In genomic region chr17:56965681-56966080, GRCh38 we compare ENCODE assay signal across 5 cellular contexts. TPM values are rescaled to one million over a fixed set of nuclear protein-coding genes. Genes with fewer than 3 reads are reported as not detected.
A peak's percentile ranks its signal among the peaks of the same experiment; 100 is the strongest.
DNase-seq lines count a peak whose midpoint lies in the region; ATAC-seq and TF ChIP-seq lines count a peak whose summit lies in the region.
"Not testable (repeated sequence)": the region's sequence is repeated elsewhere in the genome, so short reads cannot be mapped to it uniquely, and the experiment has no call there.

No MANE protein-coding gene starts in this region.

- not testable (repeated sequence) for H4K20me1 ChIP-seq in GM23338 (replicated peaks; ENCODE audit: insufficient read depth)

- H3K27ac Mint-ChIP-seq in GM23338: not testable (repeated sequence)
- H3K27ac Mint-ChIP-seq in nephron: peak overlapping the region; percentile 20 to 87 (median 25)
- H3K27ac Mint-ChIP-seq in progenitor cell of endocrine pancreas: peak overlapping the region; percentile 97

- H3F3A ChIP-seq in GM23338 (replicated peaks; ENCODE audit: low read depth): not testable (repeated sequence)

- not testable (repeated sequence) for H3K79me2 ChIP-seq in GM23338 (replicated peaks; ENCODE audit: insufficient read depth)

- not testable (repeated sequence) for H3K27ac ChIP-seq in GM23338 (ENCODE audit: low read depth); colonic mucosa

- H3K36me3 ChIP-seq in GM23338 (ENCODE audit: insufficient read depth); colonic mucosa: not testable (repeated sequence)

- H3K9me3 Mint-ChIP-seq in GM23338; nephron; progenitor cell of endocrine pancreas (ENCODE audit: low read depth): not testable (repeated sequence)

- not testable (repeated sequence) for H3K27me3 ChIP-seq in GM23338 (ENCODE audit: insufficient read depth); colonic mucosa

- not testable (repeated sequence) for TF ChIP-seq CTCF in GM23338 (conservative IDR thresholded peaks at IDR 0.05; ENCODE audit: low read depth in 2 of 2); colonic mucosa (IDR thresholded peaks at IDR 0.05); nephron (IDR thresholded peaks at IDR 0.05; ENCODE audit: unreplicated experiment in 3 of 3); progenitor cell of endocrine pancreas (IDR thresholded peaks at IDR 0.05; ENCODE audit: unreplicated experiment)

- intact Hi-C loops in colonic mucosa (cut with DNase I): not testable (repeated sequence)

- peak overlapping the region; percentile 83 for H2AFZ ChIP-seq in GM23338

- H3K27me3 Mint-ChIP-seq in GM23338 (ENCODE audit: insufficient read depth, low read depth, poor library complexity); nephron (ENCODE audit: low read depth); progenitor cell of endocrine pancreas: not testable (repeated sequence)

- not testable (repeated sequence) for H3K36me3 Mint-ChIP-seq in GM23338 (ENCODE audit: low read depth); nephron (ENCODE audit: low read depth); progenitor cell of endocrine pancreas (ENCODE audit: insufficient read depth)

- DNase-seq in GM23338 (ENCODE audit: low spot score): not testable (repeated sequence)
- peak; percentile 65 for DNase-seq in colonic mucosa
- DNase-seq in left kidney (ENCODE audit: low read depth, low spot score): peak; percentile 9
- peak; percentile 31 for DNase-seq in progenitor cell of endocrine pancreas (ENCODE audit: low spot score, unreplicated experiment)

- ATAC-seq in GM23338: not testable (repeated sequence)

- not testable (repeated sequence) for H3K9ac ChIP-seq in colonic mucosa (ENCODE audit: low read depth in 2 of 2, low read length in 2 of 2)

- H3K9me2 ChIP-seq in GM23338 (ENCODE audit: insufficient read depth): not testable (repeated sequence)

- not testable (repeated sequence) for H3K4me2 ChIP-seq in GM23338

- not testable (repeated sequence) for H3K4me1 ChIP-seq in GM23338 (ENCODE audit: insufficient read depth); colonic mucosa

- not testable (repeated sequence) for H3K4me3 ChIP-seq in GM23338, colonic mucosa

- H3K4me3 Mint-ChIP-seq in GM23338, nephron: not testable (repeated sequence)
- peak overlapping the region; percentile 60 for H3K4me3 Mint-ChIP-seq in progenitor cell of endocrine pancreas (ENCODE audit: low read depth)

- H3K9me3 ChIP-seq in colonic mucosa: not testable (repeated sequence)

- not testable (repeated sequence) for H3K4me1 Mint-ChIP-seq in GM23338, nephron
- H3K4me1 Mint-ChIP-seq in progenitor cell of endocrine pancreas (ENCODE audit: low read depth): peaks cover 22% of the 10 kb centered on the region

RNA-seq across cellular contexts. Expression of gene COIL, which starts 4.8 kb away (rescaled TPM):
- total RNA-seq in GM23338 (2014; rRNA removed; shearing (Covaris generic)): 18.5 and 23.7 TPM in 2 replicates
- 32.0 and 32.2 TPM in 2 replicates for polyA plus RNA-seq in GM23338 (2016; fragmentation: Nextera tagmentation; extraction: Ambion mirVana)
- total RNA-seq in colonic mucosa (10 to 100 TPM; 14.1 to 14.8 TPM), progenitor cell of endocrine pancreas (26.7 and 29.8 TPM in 2 replicates)

RNA-seq across cellular contexts. Expression of gene SCPEP1, which starts 12.2 kb away (rescaled TPM):
- total RNA-seq in GM23338 (2014; rRNA removed; shearing (Covaris generic)): 52.1 and 55.0 TPM in 2 replicates
- 46.6 and 52.6 TPM in 2 replicates for polyA plus RNA-seq in GM23338 (2016; fragmentation: Nextera tagmentation; extraction: Ambion mirVana)
- total RNA-seq in colonic mucosa (10 to 100 TPM; 13.7 to 22.9 TPM), progenitor cell of endocrine pancreas (48.3 and 51.7 TPM in 2 replicates)

RNA-seq across cellular contexts. Expression of gene TRIM25, which starts 51.8 kb away (rescaled TPM):
- total RNA-seq in GM23338 (2014; rRNA removed; shearing (Covaris generic)): 24.7 and 36.2 TPM in 2 replicates
- 19.6 and 20.7 TPM in 2 replicates for polyA plus RNA-seq in GM23338 (2016; fragmentation: Nextera tagmentation; extraction: Ambion mirVana)
- total RNA-seq in colonic mucosa (10 to 100 TPM; 69.9 to 98.1 TPM), progenitor cell of endocrine pancreas (29.9 and 37.6 TPM in 2 replicates)
